In genomic region chr4:73864365-73864764, GRCh38 we compare ENCODE assay signal across 10 cellular contexts. TPM values are rescaled to one million over a fixed set of nuclear protein-coding genes. Genes with fewer than 3 reads are reported as not detected.
DNase-seq lines count a peak whose midpoint lies in the region; ATAC-seq and TF ChIP-seq lines count a peak whose summit lies in the region.
"Had no signal": no experiment of that assay in that cellular context is flagged by ENCODE, and none has a peak within 500 bp of the region (broad histone marks: within the 10 kb centered on the region; RNA-seq: fewer than 3 reads in every experiment).

No MANE protein-coding gene starts in this region.

- DNase-seq in Calu3 (peak; percentile 43), HFF-Myc (ENCODE audit: extremely low read depth, low read depth) (no peak), UCSD-AML1 (lab: John Stamatoyannopoulos, UW; ENCODE audit: unreplicated experiment) (peak; percentile 16), lower lobe of right lung (no peak), left cardiac atrium (no peak), CD1c-positive myeloid dendritic cell (ENCODE audit: extremely low spot score) (no peak)
- no peak for DNase-seq in activated CD4-positive, alpha-beta memory T cell treated with anti-CD3 and anti-CD28 coated beads, Interleukin-2, amount 10 ng/mL, durations not matched to agents 7 days and 5 days
- no peak for DNase-seq in activated T-cell treated with anti-CD3 and anti-CD28 coated beads, Interleukin-2, amount 50 U/mL, for 1 hour
- DNase-seq: nucleus accumbens had no signal

- no peak overlapping the region for H3K27ac Mint-ChIP-seq in Calu3 (ENCODE audit: unreplicated experiment)
- no peak overlapping the region for H3K27ac Mint-ChIP-seq in activated CD4-positive, alpha-beta memory T cell treated with anti-CD3 and anti-CD28 coated beads, Interleukin-2, amount 10 ng/mL, durations not matched to agents 7 days and 5 days

- no peaks in the 10 kb centered on the region for H3K9me3 ChIP-seq in lower lobe of right lung

- H3K27me3 ChIP-seq in lower lobe of right lung (ENCODE audit: low read depth) = no peaks in the 10 kb centered on the region

- H3K4me1 ChIP-seq in lower lobe of right lung = peaks cover 14% of the 10 kb centered on the region

- CTCF ChIA-PET in Calu3 (lab: Charles Lee) = interaction anchor here (0.7 to 1.2 kb wide), 9 partner anchors 8 to 270 kb away, joined by 3 to 12 read pairs (median 5); partner anchors contain the start of gene CXCL8
- CTCF ChIA-PET in activated CD4-positive, alpha-beta memory T cell treated with anti-CD3 and anti-CD28 coated beads, Interleukin-2, amount 10 ng/mL, durations not matched to agents 7 days and 5 days (lab: Charles Lee) = no interaction called here

- H3K4me3 Mint-ChIP-seq in Calu3 (ENCODE audit: low read depth, unreplicated experiment) = no peak overlapping the region
- H3K4me3 Mint-ChIP-seq in activated CD4-positive, alpha-beta memory T cell treated with anti-CD3 and anti-CD28 coated beads, Interleukin-2, amount 10 ng/mL, durations not matched to agents 7 days and 5 days = no peak overlapping the region

- ATAC-seq in lower lobe of right lung = no peak
- no peak for ATAC-seq in left cardiac atrium

- H3K36me3 ChIP-seq in lower lobe of right lung = no peaks in the 10 kb centered on the region

- intact Hi-C loops in Calu3 (cut with micrococcal nuclease; ENCODE audit: unreplicated experiment) (loop anchor here (2.0 to 10.0 kb wide), 2 partner anchors 26 to 270 kb away; no protein-coding TSS in a partner anchor), lower lobe of right lung (cut with DNase I) (no loop called here), left cardiac atrium (cut with DNase I) (no loop called here)

- H3K9me3 Mint-ChIP-seq in Calu3 (ENCODE audit: low read depth, unreplicated experiment) = no peaks in the 10 kb centered on the region
- no peaks in the 10 kb centered on the region for H3K9me3 Mint-ChIP-seq in activated CD4-positive, alpha-beta memory T cell treated with anti-CD3 and anti-CD28 coated beads, Interleukin-2, amount 10 ng/mL, durations not matched to agents 7 days and 5 days

- POLR2A ChIA-PET in activated CD4-positive, alpha-beta memory T cell treated with anti-CD3 and anti-CD28 coated beads, Interleukin-2, amount 10 ng/mL, durations not matched to agents 7 days and 5 days (lab: Charles Lee) = no interaction called here

- peaks cover 16% of the 10 kb centered on the region for H3K36me3 Mint-ChIP-seq in Calu3 (ENCODE audit: insufficient read depth, unreplicated experiment)
- H3K36me3 Mint-ChIP-seq in activated CD4-positive, alpha-beta memory T cell treated with anti-CD3 and anti-CD28 coated beads, Interleukin-2, amount 10 ng/mL, durations not matched to agents 7 days and 5 days (ENCODE audit: low read depth) = no peaks in the 10 kb centered on the region

- no TSS peak for BruUV-seq in Calu3 (replicated peaks; lab: Mats Ljungman, UMichigan)

- TF ChIP-seq CTCF in Calu3 (IDR thresholded peaks at IDR 0.05; ENCODE audit: unreplicated experiment) (peak; percentile 68), HFF-Myc (IDR thresholded peaks at IDR 0.05; ENCODE audit: low read depth, low read length, missing control alignments) (peak; percentile 39), lower lobe of right lung (IDR thresholded peaks at IDR 0.05) (peak; percentile 20)

- H3K4me1 Mint-ChIP-seq in Calu3 (ENCODE audit: low read depth, unreplicated experiment) = peaks cover 8% of the 10 kb centered on the region
- H3K4me1 Mint-ChIP-seq in activated CD4-positive, alpha-beta memory T cell treated with anti-CD3 and anti-CD28 coated beads, Interleukin-2, amount 10 ng/mL, durations not matched to agents 7 days and 5 days = no peaks in the 10 kb centered on the region

- no peaks in the 10 kb centered on the region for H3K27me3 Mint-ChIP-seq in Calu3 (ENCODE audit: unreplicated experiment)
- H3K27me3 Mint-ChIP-seq in activated CD4-positive, alpha-beta memory T cell treated with anti-CD3 and anti-CD28 coated beads, Interleukin-2, amount 10 ng/mL, durations not matched to agents 7 days and 5 days = peaks cover 7% of the 10 kb centered on the region

- H3K27ac ChIP-seq in lower lobe of right lung = no peak overlapping the region

- H3K4me3 ChIP-seq in HFF-Myc (replicated peaks; ENCODE audit: low read depth, low read length) (no peak overlapping the region), lower lobe of right lung (no peak overlapping the region)

RNA-seq across cellular contexts. Expression of gene CXCL1, which starts 4.8 kb away (rescaled TPM):
- total RNA-seq in Calu3 (2022) = 212 and 414 TPM in 2 replicates
- total RNA-seq in lower lobe of right lung = 7.0 TPM
- total RNA-seq in activated CD4-positive, alpha-beta memory T cell treated with anti-CD3 and anti-CD28 coated beads, Interleukin-2, amount 10 ng/mL, durations not matched to agents 7 days and 5 days = not detected
- 1 to 10 TPM; 9.0 to 9.2 TPM for total RNA-seq in left cardiac atrium

RNA-seq across cellular contexts. Expression of gene PF4V1, which starts 11.3 kb away (rescaled TPM):
- not detected in 2 replicates for total RNA-seq in Calu3 (2022)
- total RNA-seq in lower lobe of right lung = not detected
- not detected for total RNA-seq in activated CD4-positive, alpha-beta memory T cell treated with anti-CD3 and anti-CD28 coated beads, Interleukin-2, amount 10 ng/mL, durations not matched to agents 7 days and 5 days
- not detected for total RNA-seq in left cardiac atrium
- total RNA-seq: dermis microvascular lymphatic vessel endothelial cell had no signal

RNA-seq across cellular contexts. Expression of gene CXCL6, which starts 27.9 kb away (rescaled TPM):
- total RNA-seq in Calu3 (2022) (48.2 and 91.0 TPM in 2 replicates), lower lobe of right lung (0.50 TPM), left cardiac atrium (1 to 10 TPM; 1.1 to 1.5 TPM)
- total RNA-seq in activated CD4-positive, alpha-beta memory T cell treated with anti-CD3 and anti-CD28 coated beads, Interleukin-2, amount 10 ng/mL, durations not matched to agents 7 days and 5 days = not detected

Comparison
In these comparisons a context has a peak if more than half of its experiments do, and no peak if none do; other contexts are left out.
1. DNase-seq: peak in Calu3 (single experiment) and UCSD-AML1 (single experiment); none in HFF-Myc (single experiment), lower lobe of right lung (single experiment), activated CD4-positive, alpha-beta memory T cell treated with anti-CD3 and anti-CD28 coated beads, Interleukin-2, amount 10 ng/mL, durations not matched to agents 7 days and 5 days (single experiment), left cardiac atrium (single experiment), activated T-cell treated with anti-CD3 and anti-CD28 coated beads, Interleukin-2, amount 50 U/mL, for 1 hour (single experiment) and CD1c-positive myeloid dendritic cell (single experiment).
2. RNA of gene CXCL1, which starts 4.8 kb away (total RNA-seq): 212 to 414 TPM in Calu3; 9.0 to 9.2 TPM in left cardiac atrium, 7.0 TPM in lower lobe of right lung (single experiment) and not detected in activated CD4-positive, alpha-beta memory T cell treated with anti-CD3 and anti-CD28 coated beads, Interleukin-2, amount 10 ng/mL, durations not matched to agents 7 days and 5 days; every median in the first group is over 10 times any median in the second.
3. RNA of gene CXCL6, which starts 27.9 kb away (total RNA-seq): 48.2 to 91.0 TPM in Calu3; 1.1 to 1.5 TPM in left cardiac atrium, 0.50 TPM in lower lobe of right lung (single experiment) and not detected in activated CD4-positive, alpha-beta memory T cell treated with anti-CD3 and anti-CD28 coated beads, Interleukin-2, amount 10 ng/mL, durations not matched to agents 7 days and 5 days; every median in the first group is over 10 times any median in the second.
4. Peak in every context shown above with its lines, with median percentiles within 50 percentile points of each other: CTCF ChIP-seq.